Comparison of ENCODE assay signal across 23 cellular contexts in the genomic region with DNA sequence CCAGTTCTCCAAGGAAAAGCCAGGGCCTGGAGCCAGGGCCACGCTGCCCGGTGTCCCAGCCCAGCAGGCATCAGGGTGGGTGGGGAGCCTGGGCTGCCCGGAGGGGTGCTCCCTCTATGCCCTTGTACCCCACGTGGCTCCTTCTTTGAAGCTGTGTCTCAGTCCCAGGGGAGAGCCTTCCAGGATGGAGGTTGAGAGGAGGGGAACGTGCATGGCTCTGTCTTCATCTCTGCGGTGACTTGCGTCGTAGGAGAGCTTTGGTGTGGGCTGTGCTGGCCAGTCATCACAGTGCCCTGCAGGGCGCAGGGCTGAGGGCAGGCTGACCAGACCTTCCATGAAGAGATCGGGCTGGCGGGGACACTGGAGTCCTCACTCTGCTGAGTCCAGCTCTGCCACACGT.
DNase-seq lines count a peak whose midpoint lies in the region; TF ChIP-seq lines count a peak whose summit lies in the region.
"Had no signal": no experiment of that assay in that cellular context is flagged by ENCODE, and none has a peak within 500 bp of the region (broad histone marks: within the 10 kb centered on the region; RNA-seq: fewer than 3 reads in every experiment).

No MANE protein-coding gene starts in this region.

- DNase-seq in G401 (ENCODE audit: low spot score) (peak; percentile 42), endothelial cell (ENCODE audit: low spot score) (no peak), neuronal stem cell (ENCODE audit: low spot score) (no peak), DMS153 treated with DMSO at 0.1 percent for 48 hours (lab: John Stamatoyannopoulos, UW; ENCODE audit: unreplicated experiment) (no peak), glomerular visceral epithelial cell (ENCODE audit: extremely low spot score) (no peak), Kasumi-1 (lab: John Stamatoyannopoulos, UW) (no peak)
- no peak for DNase-seq in activated T-cell treated with anti-CD3 and anti-CD28 coated beads, Interleukin-2, amount 50 U/mL, for 24 hours
- DNase-seq: Calu3; CD4-positive, alpha-beta memory T cell; DMS79 treated with DMSO at 0.1 percent for 48 hours; GF-D8; HFFc6; KG1; NCI-H1048; NCI-H1436 treated with DMSO at 0.1 percent for 48 hours; NCI-H2029 treated with DMSO at 0.1 percent for 48 hours; NCI-H510A; NCI-H82; PC-3 had no signal

- H3K23ac ChIP-seq in neuronal stem cell (ENCODE audit: low read depth, low read length, poor library complexity), result no peak overlapping the region

- no peak overlapping the region for H3K14ac ChIP-seq in neuronal stem cell (ENCODE audit: low read length)

- peak overlapping the region in 4 of 11 experiments; percentile 15 to 42 (median 38); a peak in 6 of 22 replicates for H3K27ac ChIP-seq in BLaER1 treated with 17β-estradiol and CSF1 and Interleukin-3, amounts not matched to agents 10 nM and 100 nM
- H3K27ac ChIP-seq in neuronal stem cell (replicated peaks; ENCODE audit: low read length), result no peak overlapping the region
- H3K27ac ChIP-seq: RWPE1, SJSA1 had no signal

- H3K36me3 Mint-ChIP-seq in endothelial cell (ENCODE audit: low read depth, unreplicated experiment), result peaks cover 16% of the 10 kb centered on the region
- peaks cover 29% of the 10 kb centered on the region for H3K36me3 Mint-ChIP-seq in activated T-cell treated with anti-CD3 and anti-CD28 coated beads, Interleukin-2, amount 50 U/mL, for 24 hours (ENCODE audit: low read depth)

- H3K4me2 ChIP-seq in BLaER1 treated with 17β-estradiol and CSF1 and Interleukin-3, amounts not matched to agents 10 nM and 100 nM, result peak overlapping the region; percentile 67 to 90 (median 79)
- H3K4me2 ChIP-seq in neuronal stem cell (ENCODE audit: insufficient read depth, low read length, poor library complexity, severe bottlenecking), result no peak overlapping the region

- peaks cover 0 to 35% (median 0%) of the 10 kb centered on the region in 11 experiments; a peak in 5 of 22 replicates for H4K20me1 ChIP-seq in BLaER1 treated with 17β-estradiol and CSF1 and Interleukin-3, amounts not matched to agents 10 nM and 100 nM

- peaks cover 15 to 21% (median 16%) of the 10 kb centered on the region in 11 experiments for H3K9me3 ChIP-seq in BLaER1 treated with 17β-estradiol and CSF1 and Interleukin-3, amounts not matched to agents 10 nM and 100 nM (replicated peaks in 1 of 11)
- no peaks in the 10 kb centered on the region for H3K9me3 ChIP-seq in neuronal stem cell (replicated peaks in 1 of 2; ENCODE audit: control insufficient read depth in 2 of 2, insufficient read depth in 1 of 2, low read depth in 1 of 2, low read length in 2 of 2)
- H3K9me3 ChIP-seq: SJSA1 had no signal

- H2BK12ac ChIP-seq in neuronal stem cell (ENCODE audit: low read length), result no peak overlapping the region

- peaks cover 15% of the 10 kb centered on the region for H3K4me1 Mint-ChIP-seq in endothelial cell (ENCODE audit: unreplicated experiment)
- H3K4me1 Mint-ChIP-seq in activated T-cell treated with anti-CD3 and anti-CD28 coated beads, Interleukin-2, amount 50 U/mL, for 24 hours (ENCODE audit: low read depth), result peaks cover 30% of the 10 kb centered on the region
- H3K4me1 Mint-ChIP-seq: B cell had no signal

- H3K4me1 ChIP-seq in BLaER1 treated with 17β-estradiol and CSF1 and Interleukin-3, amounts not matched to agents 10 nM and 100 nM, result peaks cover 18 to 59% (median 45%) of the 10 kb centered on the region in 10 experiments
- H3K4me1 ChIP-seq in neuronal stem cell (ENCODE audit: control insufficient read depth in 2 of 2, insufficient read depth in 1 of 2, low read depth in 1 of 2, low read length in 2 of 2), result peaks cover 0 to 7% of the 10 kb centered on the region in 2 donors
- H3K4me1 ChIP-seq: SJSA1 had no signal

- H2BK15ac ChIP-seq in neuronal stem cell (ENCODE audit: low read length), result no peak overlapping the region

- no peaks in the 10 kb centered on the region for H3K27me3 ChIP-seq in BLaER1 treated with 17β-estradiol and CSF1 and Interleukin-3, amounts not matched to agents 10 nM and 100 nM
- no peaks in the 10 kb centered on the region for H3K27me3 ChIP-seq in neuronal stem cell (ENCODE audit: control insufficient read depth in 3 of 3, insufficient read depth in 3 of 3, low read depth in 1 of 3, low read length in 3 of 3)
- H3K27me3 ChIP-seq: SJSA1 had no signal

- H2BK120ac ChIP-seq in neuronal stem cell (ENCODE audit: low read depth, low read length), result peak overlapping the region; percentile 51

- peaks cover 5% of the 10 kb centered on the region for H3K9me3 Mint-ChIP-seq in endothelial cell (ENCODE audit: unreplicated experiment)
- H3K9me3 Mint-ChIP-seq in activated T-cell treated with anti-CD3 and anti-CD28 coated beads, Interleukin-2, amount 50 U/mL, for 24 hours, result peaks cover 11% of the 10 kb centered on the region

- H3K4me3 Mint-ChIP-seq in endothelial cell (ENCODE audit: unreplicated experiment), result no peak overlapping the region
- H3K4me3 Mint-ChIP-seq in activated T-cell treated with anti-CD3 and anti-CD28 coated beads, Interleukin-2, amount 50 U/mL, for 24 hours, result no peak overlapping the region
- H3K4me3 Mint-ChIP-seq: B cell, HFFc6 had no signal

- no peak overlapping the region for H4K91ac ChIP-seq in neuronal stem cell (ENCODE audit: low read depth, low read length, poor library complexity)

- H3K4ac ChIP-seq in neuronal stem cell (ENCODE audit: low read length), result no peak overlapping the region

- no peaks in the 10 kb centered on the region for H3K79me1 ChIP-seq in neuronal stem cell (ENCODE audit: low read depth, low read length)

- peak overlapping the region in 1 of 11 experiments; percentile 26; a peak in 1 of 22 replicates for H3K9ac ChIP-seq in BLaER1 treated with 17β-estradiol and CSF1 and Interleukin-3, amounts not matched to agents 10 nM and 100 nM
- peak overlapping the region; percentile 34 for H3K9ac ChIP-seq in neuronal stem cell (ENCODE audit: low read depth, low read length, poor library complexity)

- peak overlapping the region; percentile 63 for H2AK5ac ChIP-seq in neuronal stem cell (ENCODE audit: low read depth, low read length)

- TF ChIP-seq CTCF in endothelial cell (IDR thresholded peaks at IDR 0.05; ENCODE audit: unreplicated experiment), result no peak

- peaks cover 0 to 57% (median 24%) of the 10 kb centered on the region in 11 experiments; a peak in 18 of 22 replicates for H3K36me3 ChIP-seq in BLaER1 treated with 17β-estradiol and CSF1 and Interleukin-3, amounts not matched to agents 10 nM and 100 nM
- H3K36me3 ChIP-seq in neuronal stem cell (replicated peaks in 1 of 2; ENCODE audit: control insufficient read depth in 2 of 2, insufficient read depth in 2 of 2, low read length in 2 of 2), result no peaks in the 10 kb centered on the region
- H3K36me3 ChIP-seq: SJSA1 had no signal

- H2AFZ ChIP-seq in neuronal stem cell (ENCODE audit: low read length), result no peak overlapping the region

- H3K27ac Mint-ChIP-seq in endothelial cell (ENCODE audit: unreplicated experiment), result peak overlapping the region; percentile 57
- H3K27ac Mint-ChIP-seq in activated T-cell treated with anti-CD3 and anti-CD28 coated beads, Interleukin-2, amount 50 U/mL, for 24 hours, result no peak overlapping the region
- H3K27ac Mint-ChIP-seq: B cell, HFFc6 had no signal

- no peak overlapping the region; a peak in 1 of 20 replicates for H3K4me3 ChIP-seq in BLaER1 treated with 17β-estradiol and CSF1 and Interleukin-3, amounts not matched to agents 10 nM and 100 nM
- no peak overlapping the region for H3K4me3 ChIP-seq in neuronal stem cell (ENCODE audit: low read length in 2 of 2)
- H3K4me3 ChIP-seq: SJSA1 had no signal

- in situ Hi-C loops in G401 (cut with HindIII; ENCODE audit: low sequenced_read_pairs), result no loop called here

- no peak overlapping the region for H2BK5ac ChIP-seq in neuronal stem cell (ENCODE audit: low read length)

- WGBS in neuronal stem cell (ENCODE audit: extremely low coverage in 2 of 2, insufficient read length in 2 of 2, insufficient replicate concordance in 1 of 2), 2 donors, result no CpG with 5 or more reads among the region's 12 CpGs

- no peak overlapping the region for H4K8ac ChIP-seq in neuronal stem cell (ENCODE audit: low read depth, low read length)

- peak overlapping the region; percentile 79 for H3K18ac ChIP-seq in neuronal stem cell (ENCODE audit: low read length)

- peaks cover 7% of the 10 kb centered on the region for H3K27me3 Mint-ChIP-seq in endothelial cell (ENCODE audit: unreplicated experiment)
- no peaks in the 10 kb centered on the region for H3K27me3 Mint-ChIP-seq in activated T-cell treated with anti-CD3 and anti-CD28 coated beads, Interleukin-2, amount 50 U/mL, for 24 hours
- H3K27me3 Mint-ChIP-seq: B cell; CD4-positive, alpha-beta memory T cell had no signal
